Comparison of ENCODE assay signal across 26 cellular contexts in genomic region chr10:3976171-3976570, GRCh38.
"Had no signal": no experiment of that assay in that cellular context is flagged by ENCODE, and none has a peak within 500 bp of the region (broad histone marks: within the 10 kb centered on the region; RNA-seq: fewer than 3 reads in every experiment).

No MANE protein-coding gene starts in this region.

- H3K4me3 Mint-ChIP-seq: nephron; neural progenitor cell; stimulated activated effector memory CD8-positive, alpha-beta T cell treated with anti-CD3 and anti-CD28 coated beads, Interleukin-12 subunit alpha, Interleukin-12 subunit beta, amount 100 ng/mL, for 72 hours; stimulated activated naive B cell treated with anti-CD40 and anti-IgM and Interleukin-4, amounts not matched to agents 10 μg/mL and 1 μg/mL and 100 μg/mL, for 72 hours; stimulated activated naive CD8-positive, alpha-beta T cell treated with anti-CD3 and anti-CD28 coated beads, Interleukin-15, Interleukin-2, amounts not matched to agents 100 ng/mL and 50 ng/mL, for 24 hours had no signal

- H3K4me1 Mint-ChIP-seq: nephron had no signal

- ATAC-seq: psoas muscle; right lobe of liver; stimulated activated naive B cell treated with anti-CD40 and anti-IgM and Interleukin-4, amounts not matched to agents 10 μg/mL and 1 μg/mL and 100 μg/mL, for 72 hours had no signal

- H3K27ac ChIP-seq: neural progenitor cell, ovary, parathyroid adenoma, psoas muscle, right lobe of liver, sigmoid colon, stomach, thoracic aorta, thyroid gland, tibial nerve, upper lobe of left lung, vagina had no signal

- H3K27ac Mint-ChIP-seq: nephron; neural progenitor cell; progenitor cell of endocrine pancreas; stimulated activated effector memory CD8-positive, alpha-beta T cell treated with anti-CD3 and anti-CD28 coated beads, Interleukin-12 subunit alpha, Interleukin-12 subunit beta, amount 100 ng/mL, for 72 hours; stimulated activated naive B cell treated with anti-CD40 and anti-IgM and Interleukin-4, amounts not matched to agents 10 μg/mL and 1 μg/mL and 100 μg/mL, for 72 hours; stimulated activated naive CD8-positive, alpha-beta T cell treated with anti-CD3 and anti-CD28 coated beads, Interleukin-15, Interleukin-2, amounts not matched to agents 100 ng/mL and 50 ng/mL, for 24 hours had no signal

- H3K36me3 ChIP-seq: neural progenitor cell, ovary, right lobe of liver, sigmoid colon, stomach, thoracic aorta, thyroid gland, tibial nerve, upper lobe of left lung, vagina had no signal

- H3K4me1 ChIP-seq: parathyroid adenoma, psoas muscle, right lobe of liver, sigmoid colon, thyroid gland had no signal

- H3K4me3 ChIP-seq: neural progenitor cell, ovary, psoas muscle, right lobe of liver, sigmoid colon, stomach, thoracic aorta, thyroid gland, tibial nerve, upper lobe of left lung, vagina had no signal

- H3K4me2 ChIP-seq: neural progenitor cell had no signal

- H3K27me3 ChIP-seq: neural progenitor cell, ovary, right lobe of liver, sigmoid colon, stomach, thyroid gland, tibial nerve, upper lobe of left lung, vagina had no signal

- H3K27me3 Mint-ChIP-seq: stimulated activated naive B cell treated with anti-CD40 and anti-IgM and Interleukin-4, amounts not matched to agents 10 μg/mL and 1 μg/mL and 100 μg/mL, for 72 hours; stimulated activated naive CD8-positive, alpha-beta T cell treated with anti-CD3 and anti-CD28 coated beads, Interleukin-15, Interleukin-2, amounts not matched to agents 100 ng/mL and 50 ng/mL, for 24 hours had no signal

- H2AFZ ChIP-seq: neural progenitor cell, parathyroid adenoma had no signal

- H3K9me3 ChIP-seq: ovary, psoas muscle, right lobe of liver, sigmoid colon, stomach, thoracic aorta, thyroid gland, upper lobe of left lung, vagina had no signal

- DNase-seq: occipital lobe; ovary; posterior cingulate gyrus; psoas muscle; right cardiac atrium; right lobe of liver; sigmoid colon; stimulated activated CD4-positive, alpha-beta T cell treated with anti-CD3 and anti-CD28 coated beads, Interleukin-15, amount 100 ng/mL, for 24 hours; stimulated activated CD4-positive, alpha-beta T cell treated with anti-CD3 and anti-CD28 coated beads, Interleukin-2, amount 100 ng/mL, for 24 hours; stimulated activated CD4-positive, alpha-beta T cell treated with anti-CD3 and anti-CD28 coated beads, Interleukin-2, amount 100 ng/mL, for 48 hours; stimulated activated CD4-positive, alpha-beta T cell treated with anti-CD3 and anti-CD28 coated beads, Interleukin-4, amount 100 ng/mL, for 24 hours; stimulated activated naive B cell treated with anti-CD40 and anti-IgM and Interleukin-4, amounts not matched to agents 10 μg/mL and 1 μg/mL and 100 μg/mL, for 72 hours; stimulated activated naive CD4-positive, alpha-beta T cell treated with Interleukin-2 at 50 U/mL for 16 hours; stomach; thyroid gland; trophoblast cell; upper lobe of left lung had no signal

- H3K79me2 ChIP-seq: parathyroid adenoma had no signal

- H3K36me3 Mint-ChIP-seq: neural progenitor cell; stimulated activated effector memory CD8-positive, alpha-beta T cell treated with anti-CD3 and anti-CD28 coated beads, Interleukin-12 subunit alpha, Interleukin-12 subunit beta, amount 100 ng/mL, for 72 hours had no signal
